In the genomic region with DNA sequence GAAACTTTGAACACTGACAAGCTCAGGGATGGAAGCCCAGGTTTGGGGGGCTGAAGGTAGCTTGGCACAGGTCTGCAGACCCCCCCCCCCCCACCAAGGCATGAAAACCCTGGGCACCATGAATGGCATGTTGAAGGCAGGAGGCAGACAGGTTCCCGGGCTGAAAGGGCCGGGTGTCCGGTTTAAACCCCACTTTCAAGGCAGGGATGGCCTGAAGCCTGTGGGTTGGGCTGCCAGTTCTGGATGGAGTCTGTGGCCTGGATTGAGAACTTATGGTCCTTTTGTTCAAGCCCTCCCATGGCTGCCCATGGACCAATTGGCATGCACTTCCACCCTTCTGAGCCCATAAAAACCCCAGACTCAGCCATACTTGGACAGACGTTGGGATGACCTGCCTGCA, we compare ENCODE assay signal across 7 cellular contexts.
"Had no signal": no experiment of that assay in that cellular context is flagged by ENCODE, and none has a peak within 500 bp of the region (broad histone marks: within the 10 kb centered on the region; RNA-seq: fewer than 3 reads in every experiment).

No MANE protein-coding gene starts in this region.

- H3K4me3 ChIP-seq: GM23248 had no signal

- ATAC-seq: HepG2 had no signal

- DNase-seq: GM23248, GOT3, H9, HCEC 1CT, KBM-7 had no signal

- H3K27ac ChIP-seq: GM23248, HL-60 had no signal
